Comparison of ENCODE assay signal across 14 cellular contexts in genomic region chr6:21103626-21104224, GRCh38.
DNase-seq lines count a peak whose midpoint lies in the region; ATAC-seq and TF ChIP-seq lines count a peak whose summit lies in the region.
"Had no signal": no experiment of that assay in that cellular context is flagged by ENCODE, and none has a peak within 500 bp of the region (broad histone marks: within the 10 kb centered on the region; RNA-seq: fewer than 3 reads in every experiment).

No MANE protein-coding gene starts in this region.

- DNase-seq in LNCaP clone FGC (ENCODE audit: low read depth) (peak; percentile 77), NCI-H345 treated with DMSO at 0.1 percent for 48 hours (lab: John Stamatoyannopoulos, UW; ENCODE audit: unreplicated experiment) (peak; percentile 42), mammary epithelial cell (peak; percentile 31), renal cortical epithelial cell (ENCODE audit: low read depth) (peak; percentile 61), OCI-LY7 (ENCODE audit: low spot score) (no peak), sciatic nerve (ENCODE audit: low spot score) (no peak)
- DNase-seq: aorta; C1 segment of cervical spinal cord; spleen; stimulated activated naive CD4-positive, alpha-beta T cell; SW 1271; WERI-Rb-1 had no signal

- H2AFZ ChIP-seq in mammary epithelial cell (ENCODE audit: low read depth, low read length) (no peak overlapping the region), OCI-LY7 (ENCODE audit: low read length) (no peak overlapping the region)
- H2AFZ ChIP-seq: parathyroid adenoma had no signal

- WGBS in mammary epithelial cell (ENCODE audit: low coverage, missing lambda C conversion rate) = 24% methylated on average over 4 of the region's 4 CpGs

- TF ChIP-seq CTCF in LNCaP clone FGC (IDR thresholded peaks at IDR 0.05; ENCODE audit: control insufficient read depth, extremely low read depth, insufficient read depth) (no peak), mammary epithelial cell (conservative IDR thresholded peaks at IDR 0.05 in 1 of 2, IDR thresholded peaks at IDR 0.05 in 1 of 2; ENCODE audit: extremely low read depth in 1 of 2, insufficient read depth in 1 of 2, low read depth in 1 of 2, low read length in 2 of 2) (no peak), OCI-LY7 (conservative IDR thresholded peaks at IDR 0.05; ENCODE audit: low read length) (no peak)

- H3K27me3 ChIP-seq in mammary epithelial cell (ENCODE audit: insufficient read depth, low read length) = no peaks in the 10 kb centered on the region
- H3K27me3 ChIP-seq: spleen had no signal

- H3K4me1 ChIP-seq in mammary epithelial cell (ENCODE audit: insufficient read depth, low read length) (no peaks in the 10 kb centered on the region), OCI-LY7 (ENCODE audit: insufficient read depth, low read length, poor library complexity, severe bottlenecking) (peaks cover 11% of the 10 kb centered on the region)
- H3K4me1 ChIP-seq: parathyroid adenoma had no signal

- H3K9me3 ChIP-seq in mammary epithelial cell (replicated peaks; ENCODE audit: insufficient read depth, low read length) (no peaks in the 10 kb centered on the region), OCI-LY7 (ENCODE audit: low read length) (no peaks in the 10 kb centered on the region)
- H3K9me3 ChIP-seq: spleen had no signal

- no peaks in the 10 kb centered on the region for H3K9me2 ChIP-seq in OCI-LY7 (ENCODE audit: insufficient read depth, low read length)

- ATAC-seq in GM19467 (IDR thresholded peaks at IDR 0.05; ENCODE audit: unreplicated experiment) (no peak), sciatic nerve (no peak)

- intact Hi-C loops in mammary epithelial cell (cut with micrococcal nuclease) = no loop called here
- intact Hi-C loops in OCI-LY7 (cut with micrococcal nuclease; ENCODE audit: unreplicated experiment) = no loop called here
- intact Hi-C loops in sciatic nerve (cut with DNase I) = no loop called here

- H3K4me3 ChIP-seq in LNCaP clone FGC (ENCODE audit: low read depth, low read length) = no peak overlapping the region
- H3K4me3 ChIP-seq in mammary epithelial cell (replicated peaks in 1 of 3; ENCODE audit: insufficient read depth in 1 of 3, low read depth in 2 of 3, low read length in 3 of 3) = no peak overlapping the region
- no peak overlapping the region for H3K4me3 ChIP-seq in OCI-LY7 (ENCODE audit: low read depth, low read length, poor library complexity, severe bottlenecking)
- H3K4me3 ChIP-seq: spleen had no signal

- BruUV-seq in mammary epithelial cell (replicated peaks; lab: Mats Ljungman, UMichigan) = no TSS peak
- no TSS peak for BruUV-seq in OCI-LY7 (replicated peaks; lab: Mats Ljungman, UMichigan)

- H4K20me1 ChIP-seq in mammary epithelial cell (ENCODE audit: insufficient read depth, low read length) = no peaks in the 10 kb centered on the region
- no peaks in the 10 kb centered on the region for H4K20me1 ChIP-seq in OCI-LY7 (ENCODE audit: insufficient read depth, low read length)

- no peaks in the 10 kb centered on the region for H3K36me3 ChIP-seq in mammary epithelial cell (ENCODE audit: insufficient read depth, low read length)
- no peaks in the 10 kb centered on the region for H3K36me3 ChIP-seq in OCI-LY7 (ENCODE audit: insufficient read depth, low read length)
- H3K36me3 ChIP-seq: spleen, WERI-Rb-1 had no signal

- no peak overlapping the region for H3K9ac ChIP-seq in mammary epithelial cell (ENCODE audit: insufficient read depth, low read length)
- H3K9ac ChIP-seq: parathyroid adenoma had no signal

- in situ Hi-C loops in mammary epithelial cell (cut with MboI; ENCODE audit: low sequenced_read_pairs in 2 of 2) = no loop called here

- H3K4me2 ChIP-seq in mammary epithelial cell (ENCODE audit: insufficient read depth, low read depth, low read length) (no peak overlapping the region), OCI-LY7 (ENCODE audit: low read length) (no peak overlapping the region)

- no peak overlapping the region for H3K27ac ChIP-seq in mammary epithelial cell (ENCODE audit: insufficient read depth, low read depth, low read length)
- H3K27ac ChIP-seq in OCI-LY7 (ENCODE audit: low read depth, low read length, poor library complexity, severe bottlenecking) = no peak overlapping the region
- H3K27ac ChIP-seq: parathyroid adenoma, spleen, WERI-Rb-1 had no signal

- POLR2A ChIA-PET in OCI-LY7 (lab: Charles Lee) = interaction anchor here (1.2 kb wide), 1 partner anchor 485 kb away, joined by 3 read pairs; no protein-coding TSS in a partner anchor

- CTCF ChIA-PET in mammary epithelial cell (lab: Charles Lee; ENCODE audit: low non-redundant PET) = no interaction called here
- CTCF ChIA-PET in OCI-LY7 (lab: Charles Lee; ENCODE audit: unreplicated experiment) = no interaction called here

- H3K79me2 ChIP-seq in mammary epithelial cell (ENCODE audit: insufficient read depth, low read length) = no peaks in the 10 kb centered on the region
- H3K79me2 ChIP-seq in OCI-LY7 (ENCODE audit: insufficient read depth, low read depth, low read length) = no peaks in the 10 kb centered on the region
- H3K79me2 ChIP-seq: parathyroid adenoma had no signal

- dilution Hi-C loops in mammary epithelial cell (cut with HindIII; ENCODE audit: low sequenced_read_pairs) = no loop called here

Comparison
In these comparisons a context has a peak if more than half of its experiments do, and no peak if none do; other contexts are left out.
1. DNase-seq: peak in LNCaP clone FGC (single experiment), NCI-H345 treated with DMSO at 0.1 percent for 48 hours (single experiment), mammary epithelial cell (single experiment) and renal cortical epithelial cell (single experiment); none in OCI-LY7 (single experiment) and sciatic nerve (single experiment).